8 cellular contexts compared by ENCODE assay signal in genomic region chr14:95561001-95561412, GRCh38. TPM values are rescaled to one million over a fixed set of nuclear protein-coding genes. Genes with fewer than 3 reads are reported as not detected.
A peak's percentile ranks its signal among the peaks of the same experiment; 100 is the strongest.
DNase-seq lines count a peak whose midpoint lies in the region; ATAC-seq and TF ChIP-seq lines count a peak whose summit lies in the region.

No MANE protein-coding gene starts in this region.

- intact Hi-C loops in Right ventricle myocardium inferior (cut with DNase I): loop anchor here (1.0 to 5.0 kb wide), 4 partner anchors 214 to 861 kb away; no protein-coding TSS in a partner anchor
- intact Hi-C loops in prostate gland (cut with DNase I): loop anchor here (2.0 to 10.0 kb wide), 2 partner anchors 434 to 714 kb away; no protein-coding TSS in a partner anchor
- intact Hi-C loops in aorta (cut with DNase I): loop anchor here (1.0 to 5.0 kb wide), 5 partner anchors 211 to 716 kb away; no protein-coding TSS in a partner anchor

- no peak overlapping the region for H3K4me3 ChIP-seq in prostate gland
- no peak overlapping the region for H3K4me3 ChIP-seq in aorta (ENCODE audit: low read length in 2 of 2)

- no peak overlapping the region for H3K27ac Mint-ChIP-seq in activated naive CD4-positive, alpha-beta T cell treated with anti-CD3 and anti-CD28 coated beads, Interleukin-2, amount 50 U/mL, for 72 hours

- no peaks in the 10 kb centered on the region for H3K36me3 Mint-ChIP-seq in activated naive CD4-positive, alpha-beta T cell treated with anti-CD3 and anti-CD28 coated beads, Interleukin-2, amount 50 U/mL, for 72 hours

- ATAC-seq in HG02678 (IDR thresholded peaks at IDR 0.05; ENCODE audit: unreplicated experiment): peak; percentile 90
- ATAC-seq in activated naive CD4-positive, alpha-beta T cell treated with anti-CD3 and anti-CD28 coated beads, Interleukin-2, amount 50 U/mL, for 72 hours: peak; percentile 93 to 98
- peak; percentile 76 for ATAC-seq in Right ventricle myocardium inferior
- peak; percentile 85 for ATAC-seq in aorta (ENCODE audit: low FRiP score)

- H3K36me3 ChIP-seq in prostate gland: no peaks in the 10 kb centered on the region
- H3K36me3 ChIP-seq in aorta (ENCODE audit: control insufficient read depth in 1 of 2, insufficient read depth in 2 of 2, low read length in 1 of 2): no peaks in the 10 kb centered on the region

- WGBS in prostate gland: 13% methylated on average over 14 of the region's 14 CpGs
- 9% methylated on average over 14 of the region's 14 CpGs for WGBS in aorta, 2 donors

- H3K27ac ChIP-seq in prostate gland (no peak overlapping the region), aorta (ENCODE audit: low read depth in 1 of 2, low read length in 2 of 2) (no peak overlapping the region)

- TF ChIP-seq POLR2A in prostate gland (IDR thresholded peaks at IDR 0.05): no peak

- no peaks in the 10 kb centered on the region for H3K4me1 ChIP-seq in prostate gland (replicated peaks)
- H3K4me1 ChIP-seq in aorta (ENCODE audit: control insufficient read depth in 1 of 2, insufficient read depth in 2 of 2, low read length in 2 of 2): no peaks in the 10 kb centered on the region

- DNase-seq in NCI-H128 (lab: John Stamatoyannopoulos, UW; ENCODE audit: unreplicated experiment): peak; percentile 89
- DNase-seq in SKM-1 (lab: John Stamatoyannopoulos, UW; ENCODE audit: unreplicated experiment): peak; percentile 11
- DNase-seq in activated naive CD4-positive, alpha-beta T cell treated with anti-CD3 and anti-CD28 coated beads, Interleukin-2, amount 50 U/mL, for 72 hours (ENCODE audit: low spot score in 2 of 2): peak; percentile 75 to 92
- peak; percentile 81 for DNase-seq in Right ventricle myocardium inferior (ENCODE audit: missing footprints)
- DNase-seq in prostate gland (ENCODE audit: low spot score): peak; percentile 90
- DNase-seq in aorta: peak; percentile 82 to 92

- H3K27me3 ChIP-seq in prostate gland (replicated peaks; ENCODE audit: insufficient read depth) (no peaks in the 10 kb centered on the region), aorta (ENCODE audit: control insufficient read depth in 1 of 2, insufficient read depth in 2 of 2, low read length in 1 of 2) (no peaks in the 10 kb centered on the region)

- no peaks in the 10 kb centered on the region for H3K9me3 ChIP-seq in prostate gland
- H3K9me3 ChIP-seq in aorta (ENCODE audit: control insufficient read depth, low read length): no peaks in the 10 kb centered on the region

- TF ChIP-seq CTCF in GM12874 (IDR thresholded peaks at IDR 0.05; ENCODE audit: insufficient read depth, low read depth, low read length) (peak; percentile 91), prostate gland (IDR thresholded peaks at IDR 0.05) (peak; percentile 89 to 99 (median 98))

- no peaks in the 10 kb centered on the region for H3K9me3 Mint-ChIP-seq in activated naive CD4-positive, alpha-beta T cell treated with anti-CD3 and anti-CD28 coated beads, Interleukin-2, amount 50 U/mL, for 72 hours

RNA-seq across cellular contexts. Expression of gene GLRX5, which starts 26.2 kb away (rescaled TPM):
- total RNA-seq in activated naive CD4-positive, alpha-beta T cell treated with anti-CD3 and anti-CD28 coated beads, Interleukin-2, amount 50 U/mL, for 72 hours: 10 to 100 TPM; 36.0 to 45.9 TPM
- total RNA-seq in Right ventricle myocardium inferior: 84.7 TPM
- 10 to 100 TPM; 56.2 to 93.0 TPM for total RNA-seq in prostate gland
- total RNA-seq in aorta: 10 to 100 TPM; 20.1 to 22.4 TPM
- polyA plus RNA-seq in aorta: 10 to 100 TPM; 41.9 to 54.2 TPM

RNA-seq across cellular contexts. Expression of gene SYNE3, which starts 44.6 kb away (rescaled TPM):
- 10 to 100 TPM in 1 of 2 donors, 1 to 10 TPM in 1; 9.9 to 73.8 TPM for total RNA-seq in activated naive CD4-positive, alpha-beta T cell treated with anti-CD3 and anti-CD28 coated beads, Interleukin-2, amount 50 U/mL, for 72 hours
- total RNA-seq in Right ventricle myocardium inferior (16.5 TPM), prostate gland (10 to 100 TPM in 1 of 2 donors, 1 to 10 TPM in 1; 3.4 to 29.5 TPM), aorta (10 to 100 TPM; 39.1 to 61.5 TPM)
- 1 to 10 TPM; 3.0 to 6.9 TPM for polyA plus RNA-seq in aorta

Comparison
In these comparisons a context has a peak if more than half of its experiments do, and no peak if none do; other contexts are left out.
1. DNase-seq: peak in every context shown above with its lines; median percentile 90 in prostate gland; 89 in NCI-H128; 87 in aorta; 84 in activated naive CD4-positive, alpha-beta T cell treated with anti-CD3 and anti-CD28 coated beads, Interleukin-2, amount 50 U/mL, for 72 hours; 81 in Right ventricle myocardium inferior; 11 in SKM-1.